ENCODE assay signal across 8 cellular contexts in the genomic region with DNA sequence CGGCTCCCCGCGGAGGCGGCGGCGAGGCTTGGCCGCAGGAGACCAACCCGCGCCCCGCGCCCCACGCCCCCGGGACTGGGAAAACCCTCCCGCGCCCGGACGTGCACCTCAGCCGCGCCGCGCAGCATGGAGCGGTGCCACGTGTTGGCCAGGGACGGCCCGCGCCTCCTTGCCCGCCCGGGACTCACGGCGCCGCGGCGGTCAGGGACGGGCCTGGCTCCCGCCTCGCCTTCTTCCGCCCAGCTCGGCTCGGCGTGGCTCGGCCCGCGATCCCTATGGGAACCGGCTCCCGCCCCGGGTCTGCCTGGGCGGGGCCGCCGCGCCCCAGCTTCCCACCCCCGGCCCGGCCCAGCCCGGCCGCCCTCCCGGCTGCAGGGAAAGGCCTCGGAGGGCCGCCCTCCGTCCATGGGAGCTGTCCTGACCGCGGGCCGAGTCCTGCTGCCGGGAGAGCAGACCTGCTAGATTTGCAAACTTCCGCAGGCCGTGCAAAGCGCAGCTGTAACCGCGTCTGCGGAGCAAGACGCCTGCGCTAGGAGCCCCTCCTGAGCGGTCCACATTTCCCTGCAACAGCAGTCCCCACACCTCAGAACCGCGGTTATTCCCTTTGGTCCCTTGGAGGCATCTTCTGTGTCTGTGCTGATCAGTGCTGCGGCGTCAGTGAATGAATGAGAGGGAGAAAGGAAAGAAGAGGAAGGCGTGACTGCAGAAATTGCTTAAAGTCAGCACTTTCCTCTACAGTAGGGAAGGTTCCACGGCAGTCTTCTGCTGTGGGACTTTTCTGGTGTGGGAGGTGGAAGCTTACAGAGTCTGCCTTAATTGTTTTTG. TPM values are rescaled to one million over a fixed set of nuclear protein-coding genes. Genes with fewer than 3 reads are reported as not detected.
DNase-seq lines count a peak whose midpoint lies in the region; ATAC-seq and TF ChIP-seq lines count a peak whose summit lies in the region.

A gene (minus strand): TSS at position 246 of the 825 bp plus-strand sequence. CDS start 1,013 bp downstream, outside the sequence.

- peaks cover 3 to 33% of the 10 kb centered on the region in 2 donors for H3K4me1 ChIP-seq in thoracic aorta (ENCODE audit: control insufficient read depth in 1 of 2, low read depth in 2 of 2)

- peak within 1 kb of the TSS; percentile 58 for H3K27ac ChIP-seq in C4-2B
- H3K27ac ChIP-seq in thoracic aorta: peak within 1 kb of the TSS; percentile 15 to 46

- ATAC-seq in HG03460 (IDR thresholded peaks at IDR 0.05; ENCODE audit: unreplicated experiment) (peak; percentile 57), thoracic aorta (ENCODE audit: insufficient number of reproducible peaks, low FRiP score, low read depth) (no peak)
- peak; percentile 80 to 90 for ATAC-seq in activated naive CD4-positive, alpha-beta T cell treated with anti-CD3 and anti-CD28 coated beads, Interleukin-2, amount 50 U/mL, for 72 hours

- H3K27ac Mint-ChIP-seq in activated naive CD4-positive, alpha-beta T cell treated with anti-CD3 and anti-CD28 coated beads, Interleukin-2, amount 50 U/mL, for 72 hours: peak within 1 kb of the TSS in 1 of 2 donors; percentile 50

- peak within 1 kb of the TSS; percentile 91 for H3K4me3 ChIP-seq in thoracic aorta

- H3K36me3 ChIP-seq in thoracic aorta: no peaks in the 10 kb centered on the region

- H3K36me3 Mint-ChIP-seq in activated naive CD4-positive, alpha-beta T cell treated with anti-CD3 and anti-CD28 coated beads, Interleukin-2, amount 50 U/mL, for 72 hours: peaks cover 0 to 4% of the 10 kb centered on the region in 2 donors

- H3K9me3 Mint-ChIP-seq in activated naive CD4-positive, alpha-beta T cell treated with anti-CD3 and anti-CD28 coated beads, Interleukin-2, amount 50 U/mL, for 72 hours: no peaks in the 10 kb centered on the region

- H3K27me3 ChIP-seq in thoracic aorta (replicated peaks; ENCODE audit: insufficient read depth): no peaks in the 10 kb centered on the region

- TF ChIP-seq CTCF in C4-2B (conservative IDR thresholded peaks at IDR 0.05) (no peak), thoracic aorta (IDR thresholded peaks at IDR 0.05) (no peak)

- peak; percentile 38 for DNase-seq in GM19238 (ENCODE audit: insufficient read length, low spot score)
- DNase-seq in SHP77 (lab: John Stamatoyannopoulos, UW): peak; percentile 64 to 73
- DNase-seq in activated naive CD4-positive, alpha-beta T cell treated with anti-CD3 and anti-CD28 coated beads, Interleukin-2, amount 50 U/mL, for 72 hours (ENCODE audit: low spot score in 2 of 2): peak; percentile 51 to 78
- peak; percentile 74 for DNase-seq in glomerular visceral epithelial cell (ENCODE audit: extremely low spot score)
- DNase-seq in non-pigmented ciliary epithelial cell (ENCODE audit: low read depth): peak; percentile 19
- no peak for DNase-seq in thoracic aorta (ENCODE audit: low spot score)

- H3K9me3 ChIP-seq in thoracic aorta: no peaks in the 10 kb centered on the region

RNA-seq across cellular contexts. Expression of the gene that starts here (rescaled TPM):
- total RNA-seq in activated naive CD4-positive, alpha-beta T cell treated with anti-CD3 and anti-CD28 coated beads, Interleukin-2, amount 50 U/mL, for 72 hours: 1 to 10 TPM; 4.3 to 6.1 TPM
- 1 to 10 TPM; 2.8 to 8.1 TPM for total RNA-seq in thoracic aorta
